ENCODE assay signal across 26 cellular contexts in genomic region chrX:121052122-121052521, GRCh38. TPM values are rescaled to one million over a fixed set of nuclear protein-coding genes. Genes with fewer than 3 reads are reported as not detected.
DNase-seq lines count a peak whose midpoint lies in the region; ATAC-seq, FAIRE-seq and TF ChIP-seq lines count a peak whose summit lies in the region.
"Had no signal": no experiment of that assay in that cellular context is flagged by ENCODE, and none has a peak within 500 bp of the region (broad histone marks: within the 10 kb centered on the region; RNA-seq: fewer than 3 reads in every experiment).

No MANE protein-coding gene starts in this region.

- H3K9me2 ChIP-seq in GM23248 (ENCODE audit: insufficient read depth) (no peaks in the 10 kb centered on the region), PC-3 (replicated peaks; ENCODE audit: low read length) (no peaks in the 10 kb centered on the region)

- H3K36me3 ChIP-seq in GM23248 (ENCODE audit: low read depth) (no peaks in the 10 kb centered on the region), PC-3 (ENCODE audit: low read depth, low read length) (no peaks in the 10 kb centered on the region), bronchial epithelial cell (ENCODE audit: control insufficient read depth, insufficient read depth, low read length) (no peaks in the 10 kb centered on the region), Peyer's patch (no peaks in the 10 kb centered on the region)
- H3K36me3 ChIP-seq: HAP-1, MG63 had no signal

- CTCF ChIA-PET in PC-3 (lab: Charles Lee), result no interaction called here

- H3K4me3 Mint-ChIP-seq in activated T-cell treated with anti-CD3 and anti-CD28 coated beads, Interleukin-2, amount 50 U/mL, for 72 hours, result no peak overlapping the region
- H3K4me3 Mint-ChIP-seq: B cell; CD8-positive, alpha-beta T cell; GM23338; HFFc6 had no signal

- peaks cover 36% of the 10 kb centered on the region for H3K27me3 Mint-ChIP-seq in activated T-cell treated with anti-CD3 and anti-CD28 coated beads, Interleukin-2, amount 50 U/mL, for 72 hours (ENCODE audit: low read depth)

- H3K9ac ChIP-seq in GM23248, result no peak overlapping the region
- no peak overlapping the region for H3K9ac ChIP-seq in PC-3 (ENCODE audit: low read length)

- TF ChIP-seq CTCF in PC-3 (conservative IDR thresholded peaks at IDR 0.05; ENCODE audit: low read depth, low read length) (no peak), bronchial epithelial cell (IDR thresholded peaks at IDR 0.05; ENCODE audit: insufficient read depth, low read length, severe bottlenecking) (no peak), Peyer's patch (IDR thresholded peaks at IDR 0.05) (no peak), GM20000 (IDR thresholded peaks at IDR 0.05; ENCODE audit: extremely low read depth, missing control alignments) (no peak)

- H3K4me2 ChIP-seq in GM23248 (ENCODE audit: unreplicated experiment) (no peak overlapping the region), PC-3 (ENCODE audit: low read length) (0 out of 2 replicates have a peak overlapping the region, but pooled peaks have one; percentile 13)
- H3K4me2 ChIP-seq: GM23338 had no signal

- BruUV-seq in PC-3 (replicated peaks; lab: Mats Ljungman, UMichigan), result no TSS peak

- no peaks in the 10 kb centered on the region for H4K20me1 ChIP-seq in GM23248 (ENCODE audit: insufficient read depth)
- no peaks in the 10 kb centered on the region for H4K20me1 ChIP-seq in PC-3 (ENCODE audit: low read length)

- H3K9me3 ChIP-seq in GM23248 (ENCODE audit: low read depth), result no peaks in the 10 kb centered on the region
- H3K9me3 ChIP-seq in PC-3 (ENCODE audit: low read length), result no peaks in the 10 kb centered on the region
- no peaks in the 10 kb centered on the region for H3K9me3 ChIP-seq in Peyer's patch
- H3K9me3 ChIP-seq: Caco-2, MG63 had no signal

- H3K27ac Mint-ChIP-seq in activated T-cell treated with anti-CD3 and anti-CD28 coated beads, Interleukin-2, amount 50 U/mL, for 72 hours, result no peak overlapping the region
- H3K27ac Mint-ChIP-seq: B cell; CD8-positive, alpha-beta T cell; GM23338; HFFc6 had no signal

- ATAC-seq in PC-3, result peak; percentile 91
- no peak for ATAC-seq in activated T-cell treated with anti-CD3 and anti-CD28 coated beads, Interleukin-2, amount 50 U/mL, for 72 hours (replicated peaks in 1 of 2)
- ATAC-seq: CD8-positive, alpha-beta T cell; GM23338; Panc1; SK-N-SH treated with all-trans-retinoic acid at 6 μM for 48 hours had no signal

- H3F3A ChIP-seq in GM23248 (ENCODE audit: insufficient read depth), result no peaks in the 10 kb centered on the region
- H3F3A ChIP-seq in PC-3 (ENCODE audit: low read length, unreplicated experiment), result no peaks in the 10 kb centered on the region

- peak; percentile 5 for DNase-seq in GM23248
- peak; percentile 77 for DNase-seq in PC-3
- peak; percentile 4 for DNase-seq in bronchial epithelial cell (ENCODE audit: low read depth)
- DNase-seq in activated T-cell treated with anti-CD3 and anti-CD28 coated beads, Interleukin-2, amount 50 U/mL, for 72 hours, result no peak
- DNase-seq in Peyer's patch, result no peak
- no peak for DNase-seq in 8988T
- DNase-seq in GM20000 (ENCODE audit: low spot score), result no peak
- DNase-seq: Caco-2; CD8-positive, alpha-beta T cell; HFFc6; KBM-7; MG63; NCI-H1105 treated with DMSO at 0.1 percent for 48 hours; NCI-H146; NCI-H1930; NCI-H2107; NCI-H446; NCI-H524 treated with DMSO at 0.1 percent for 48 hours; T-helper 2 cell had no signal

- intact Hi-C loops in PC-3 (cut with micrococcal nuclease), result loop anchor here (5.0 kb wide), 1 partner anchor 70 kb away; no protein-coding TSS in a partner anchor

- H3K4me1 ChIP-seq in GM23248 (ENCODE audit: insufficient read depth), result no peaks in the 10 kb centered on the region
- peaks cover 5% of the 10 kb centered on the region for H3K4me1 ChIP-seq in PC-3 (ENCODE audit: insufficient read depth, low read length)
- no peaks in the 10 kb centered on the region for H3K4me1 ChIP-seq in Peyer's patch
- H3K4me1 ChIP-seq: Caco-2 had no signal

- H3K9me3 Mint-ChIP-seq in activated T-cell treated with anti-CD3 and anti-CD28 coated beads, Interleukin-2, amount 50 U/mL, for 72 hours, result no peaks in the 10 kb centered on the region
- H3K9me3 Mint-ChIP-seq: CD8-positive, alpha-beta T cell had no signal

- H3K27me3 ChIP-seq in GM23248 (replicated peaks; ENCODE audit: insufficient read depth) (no peaks in the 10 kb centered on the region), PC-3 (ENCODE audit: low read length) (no peaks in the 10 kb centered on the region), bronchial epithelial cell (ENCODE audit: control insufficient read depth, insufficient read depth, low read length) (no peaks in the 10 kb centered on the region), Peyer's patch (no peaks in the 10 kb centered on the region)
- H3K27me3 ChIP-seq: MG63 had no signal

- FAIRE-seq in bronchial epithelial cell (lab: Jason Lieb, UNC), result no peak
- FAIRE-seq: GM18507 had no signal

- peaks cover 0 to 3% of the 10 kb centered on the region in 2 donors for H3K36me3 Mint-ChIP-seq in activated T-cell treated with anti-CD3 and anti-CD28 coated beads, Interleukin-2, amount 50 U/mL, for 72 hours (ENCODE audit: insufficient read depth in 2 of 2)
- H3K36me3 Mint-ChIP-seq: CD8-positive, alpha-beta T cell had no signal

- WGBS in GM23248 (ENCODE audit: low coverage in 1 of 2, low lambda C conversion rate in 2 of 2, missing lambda C conversion rate in 2 of 2), 2 experiments, result 40 to 66% methylated on average over 2 of the region's 2 CpGs

- no peak overlapping the region for H3K4me3 ChIP-seq in GM23248
- no peak overlapping the region for H3K4me3 ChIP-seq in PC-3 (ENCODE audit: low read length)
- H3K4me3 ChIP-seq in bronchial epithelial cell (ENCODE audit: low read depth, low read length), result no peak overlapping the region
- no peak overlapping the region for H3K4me3 ChIP-seq in Peyer's patch
- H3K4me3 ChIP-seq: GM23338, HAP-1, MG63 had no signal

- no peak for TF ChIP-seq POLR2A in Peyer's patch (IDR thresholded peaks at IDR 0.05)

- H3K79me2 ChIP-seq in GM23248 (ENCODE audit: insufficient read depth) (no peaks in the 10 kb centered on the region), PC-3 (ENCODE audit: low read length) (no peaks in the 10 kb centered on the region)

- H2AFZ ChIP-seq in GM23248 (no peak overlapping the region), PC-3 (ENCODE audit: low read length) (no peak overlapping the region)
- H2AFZ ChIP-seq: GM23338 had no signal

- H3K27ac ChIP-seq in GM23248, result no peak overlapping the region
- H3K27ac ChIP-seq in PC-3 (ENCODE audit: low read length), result peak overlapping the region; percentile 50; the same call in 1 of the 2 replicates
- H3K27ac ChIP-seq in Peyer's patch, result no peak overlapping the region
- H3K27ac ChIP-seq: C4-2B had no signal

- in situ Hi-C loops in GM23248 (cut with MboI), result no loop called here

- POLR2A ChIA-PET in PC-3 (lab: Charles Lee; ENCODE audit: unreplicated experiment), result no interaction called here

- H3K4me1 Mint-ChIP-seq in activated T-cell treated with anti-CD3 and anti-CD28 coated beads, Interleukin-2, amount 50 U/mL, for 72 hours (ENCODE audit: low read depth), result no peaks in the 10 kb centered on the region
- H3K4me1 Mint-ChIP-seq: B cell, GM23338 had no signal

RNA-seq across cellular contexts. Expression of gene GLUD2, which starts 4.7 kb away (rescaled TPM):
- 0.97 and 1.6 TPM in 2 replicates for total RNA-seq in GM23248 (2014; rRNA removed; shearing (Covaris generic))
- 0.28 and 0.36 TPM in 2 replicates for polyA plus RNA-seq in GM23248 (2016; fragmentation: Nextera tagmentation; extraction: Ambion mirVana)
- total RNA-seq in PC-3 (2014; rRNA removed) (0.29 and 0.40 TPM in 2 replicates), bronchial epithelial cell (0.51 and 0.53 TPM in 2 replicates), Peyer's patch (1 to 10 TPM in 3 of 4 donors, not detected in 1; 1.9 to 4.0 (median 2.9) TPM)
- total RNA-seq in activated T-cell treated with anti-CD3 and anti-CD28 coated beads, Interleukin-2, amount 50 U/mL, for 72 hours, result under 1 TPM; 0.23 to 0.26 TPM

Comparison
In these comparisons a context has a peak if more than half of its experiments do, and no peak if none do; other contexts are left out.
1. DNase-seq: peak in GM23248 (single experiment), PC-3 (single experiment) and bronchial epithelial cell (single experiment); none in activated T-cell treated with anti-CD3 and anti-CD28 coated beads, Interleukin-2, amount 50 U/mL, for 72 hours (0 of 2), Peyer's patch (0 of 3), 8988T (single experiment) and GM20000 (single experiment).